Comparison of ENCODE assay signal across 8 cellular contexts in genomic region chr17:7132511-7133094, GRCh38. TPM values are rescaled to one million over a fixed set of nuclear protein-coding genes. Genes with fewer than 3 reads are reported as not detected.
DNase-seq lines count a peak whose midpoint lies in the region; ATAC-seq and TF ChIP-seq lines count a peak whose summit lies in the region.

No MANE protein-coding gene starts in this region.

- no peaks in the 10 kb centered on the region for H3K9me3 Mint-ChIP-seq in WTC11

- H3K4me1 ChIP-seq in SJCRH30, result no peaks in the 10 kb centered on the region

- peaks cover 69% of the 10 kb centered on the region for H3K27me3 Mint-ChIP-seq in WTC11 (ENCODE audit: low read depth)

- H3K9me3 ChIP-seq in SJCRH30 (replicated peaks), result no peaks in the 10 kb centered on the region

- no peak overlapping the region for H3K4me3 ChIP-seq in SJCRH30

- DNase-seq in GF-D8 (lab: John Stamatoyannopoulos, UW) (peak; percentile 8), WTC11 (ENCODE audit: low spot score) (peak; percentile 73), NCI-H2171 (lab: John Stamatoyannopoulos, UW) (no peak), SJCRH30 (no peak)
- peak; percentile 44 for DNase-seq in effector CD8-positive, alpha-beta T cell (lab: John Stamatoyannopoulos, UW)
- peak; percentile 28 for DNase-seq in stimulated activated CD4-positive, alpha-beta T cell treated with anti-CD3 and anti-CD28 coated beads, Interleukin-12 subunit alpha, Interleukin-12 subunit beta, amount 100 ng/mL, for 4 hours

- CTCF ChIA-PET in WTC11 (lab: Charles Lee), result interaction anchor here (0.6 to 3.2 kb wide), 33 partner anchors 9 to 1744 kb away, joined by 3 to 64 read pairs (median 6); partner anchors contain the start of genes ASGR1, ASGR2, SLC16A11 and SLC16A13

- peak overlapping the region; percentile 53 for H3K4me3 Mint-ChIP-seq in WTC11

- ATAC-seq in HG02759 (IDR thresholded peaks at IDR 0.05; ENCODE audit: unreplicated experiment) (peak; percentile 67), WTC11 (peak; percentile 84), GM21381 (IDR thresholded peaks at IDR 0.05; ENCODE audit: unreplicated experiment) (no peak)

- no peaks in the 10 kb centered on the region for H3K27me3 ChIP-seq in SJCRH30

- H3K36me3 ChIP-seq in SJCRH30, result no peaks in the 10 kb centered on the region

- TF ChIP-seq CTCF in WTC11 (IDR thresholded peaks at IDR 0.05), result no peak

- peaks cover 65% of the 10 kb centered on the region for H3K4me1 Mint-ChIP-seq in WTC11

- POLR2A ChIA-PET in WTC11 (lab: Charles Lee), result interaction anchor here (0.6 to 1.4 kb wide), 5 partner anchors 31 to 97 kb away, joined by 3 to 5 read pairs (median 4); partner anchors contain the start of gene SLC16A13

- H3K36me3 Mint-ChIP-seq in WTC11, result no peaks in the 10 kb centered on the region

- no peak overlapping the region for H3K27ac ChIP-seq in SJCRH30

- peak overlapping the region; percentile 99 for H3K27ac Mint-ChIP-seq in WTC11

TF ChIP-seq in WTC11, 78 proteins besides CTCF, POLR2A, EP300 and RAD21:
- TF ChIP-seq ZNF317 (CRISPR knock-in tag; IDR thresholded peaks at IDR 0.05; ENCODE audit: borderline replicate concordance, low read depth) (0 out of 2 replicates have a peak, but pooled peaks have one; percentile 8), ZNF512 (CRISPR knock-in tag; IDR thresholded peaks at IDR 0.05; ENCODE audit: borderline replicate concordance) (no peak), FOXK1 (CRISPR knock-in tag; IDR thresholded peaks at IDR 0.05) (peak; percentile 28; the same call in 1 of the 2 replicates), ZNF423 (CRISPR knock-in tag; IDR thresholded peaks at IDR 0.05) (peak; percentile 28; the same call in 1 of the 2 replicates), NR2C2 (CRISPR knock-in tag; IDR thresholded peaks at IDR 0.05) (0 out of 2 replicates have a peak, but pooled peaks have one; percentile 20), GABPB1 (CRISPR knock-in tag; IDR thresholded peaks at IDR 0.05) (no peak), ZBTB21 (CRISPR knock-in tag; IDR thresholded peaks at IDR 0.05; ENCODE audit: borderline replicate concordance) (no peak), CREM (CRISPR knock-in tag; IDR thresholded peaks at IDR 0.05) (0 out of 2 replicates have a peak, but pooled peaks have one; percentile 29), FOXP4 (CRISPR knock-in tag; IDR thresholded peaks at IDR 0.05) (peak; percentile 77; the same call in 1 of the 2 replicates)
- TF ChIP-seq, protein P1, sequence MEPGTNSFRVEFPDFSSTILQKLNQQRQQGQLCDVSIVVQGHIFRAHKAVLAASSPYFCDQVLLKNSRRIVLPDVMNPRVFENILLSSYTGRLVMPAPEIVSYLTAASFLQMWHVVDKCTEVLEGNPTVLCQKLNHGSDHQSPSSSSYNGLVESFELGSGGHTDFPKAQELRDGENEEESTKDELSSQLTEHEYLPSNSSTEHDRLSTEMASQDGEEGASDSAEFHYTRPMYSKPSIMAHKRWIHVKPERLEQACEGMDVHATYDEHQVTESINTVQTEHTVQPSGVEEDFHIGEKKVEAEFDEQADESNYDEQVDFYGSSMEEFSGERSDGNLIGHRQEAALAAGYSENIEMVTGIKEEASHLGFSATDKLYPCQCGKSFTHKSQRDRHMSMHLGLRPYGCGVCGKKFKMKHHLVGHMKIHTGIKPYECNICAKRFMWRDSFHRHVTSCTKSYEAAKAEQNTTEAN (CRISPR knock-in tag; IDR thresholded peaks at IDR 0.05), result 0 out of 2 replicates have a peak, but pooled peaks have one; percentile 32
- TF ChIP-seq, protein P2, sequence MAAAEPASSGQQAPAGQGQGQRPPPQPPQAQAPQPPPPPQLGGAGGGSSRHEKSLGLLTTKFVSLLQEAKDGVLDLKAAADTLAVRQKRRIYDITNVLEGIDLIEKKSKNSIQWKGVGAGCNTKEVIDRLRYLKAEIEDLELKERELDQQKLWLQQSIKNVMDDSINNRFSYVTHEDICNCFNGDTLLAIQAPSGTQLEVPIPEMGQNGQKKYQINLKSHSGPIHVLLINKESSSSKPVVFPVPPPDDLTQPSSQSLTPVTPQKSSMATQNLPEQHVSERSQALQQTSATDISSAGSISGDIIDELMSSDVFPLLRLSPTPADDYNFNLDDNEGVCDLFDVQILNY (CRISPR knock-in tag; IDR thresholded peaks at IDR 0.05), result 0 out of 2 replicates have a peak, but pooled peaks have one; percentile 35

RNA-seq across cellular contexts. Expression of gene ASGR2, which starts 18.0 kb away (rescaled TPM):
- 0.13 to 0.30 TPM (median 0.14 TPM) in 3 replicates for total RNA-seq in WTC11 (2021)
- not detected in 2 replicates for total RNA-seq in SJCRH30 (2014; rRNA removed; shearing (Covaris generic))

RNA-seq across cellular contexts. Expression of gene ASGR1, which starts 46.6 kb away (rescaled TPM):
- 13.3 to 17.7 TPM (median 15.8 TPM) in 3 replicates for total RNA-seq in WTC11 (2021)
- total RNA-seq in SJCRH30 (2014; rRNA removed; shearing (Covaris generic)), result 0.79 and 0.84 TPM in 2 replicates

RNA-seq across cellular contexts. Expression of gene CLEC10A, which starts 52.6 kb away (rescaled TPM):
- 0.18 TPM in 1 of 3 replicates, not detected in the others for total RNA-seq in WTC11 (2021)
- not detected in 2 replicates for total RNA-seq in SJCRH30 (2014; rRNA removed; shearing (Covaris generic))

Comparison
In these comparisons a context has a peak if more than half of its experiments do, and no peak if none do; other contexts are left out.
1. DNase-seq: peak in GF-D8 (single experiment), WTC11 (single experiment), effector CD8-positive, alpha-beta T cell (single experiment) and stimulated activated CD4-positive, alpha-beta T cell treated with anti-CD3 and anti-CD28 coated beads, Interleukin-12 subunit alpha, Interleukin-12 subunit beta, amount 100 ng/mL, for 4 hours (single experiment); none in NCI-H2171 (single experiment) and SJCRH30 (0 of 2).